ENCODE assay signal across 9 cellular contexts in genomic region chr14:67942311-67942710, GRCh38.
DNase-seq lines count a peak whose midpoint lies in the region; ATAC-seq and TF ChIP-seq lines count a peak whose summit lies in the region.
"Had no signal": no experiment of that assay in that cellular context is flagged by ENCODE, and none has a peak within 500 bp of the region (broad histone marks: within the 10 kb centered on the region; RNA-seq: fewer than 3 reads in every experiment).

No MANE protein-coding gene starts in this region.

- H2AK5ac ChIP-seq in mesendoderm (ENCODE audit: low read length), result no peak overlapping the region

- H3K9me3 ChIP-seq in neuron (ENCODE audit: low read length) (no peaks in the 10 kb centered on the region), transverse colon (no peaks in the 10 kb centered on the region)

- H3K4me1 Mint-ChIP-seq in natural killer cell, result no peaks in the 10 kb centered on the region
- H3K4me1 Mint-ChIP-seq: activated CD4-positive, alpha-beta memory T cell treated with anti-CD3 and anti-CD28 coated beads, Interleukin-2, amount 10 ng/mL, durations not matched to agents 7 days and 5 days had no signal

- no peak for TF ChIP-seq EP300 in transverse colon (IDR thresholded peaks at IDR 0.05; ENCODE audit: low read depth)

- no peaks in the 10 kb centered on the region for H3K79me1 ChIP-seq in mesendoderm (ENCODE audit: low read length)

- no peak overlapping the region for H3K4me2 ChIP-seq in mesendoderm (ENCODE audit: low read length)

- H3K27me3 ChIP-seq in neuron (ENCODE audit: insufficient read depth, low read length) (no peaks in the 10 kb centered on the region), transverse colon (no peaks in the 10 kb centered on the region), mesendoderm (ENCODE audit: insufficient read depth, low read length, poor library complexity) (no peaks in the 10 kb centered on the region)

- no peak overlapping the region for H3K27ac Mint-ChIP-seq in natural killer cell
- H3K27ac Mint-ChIP-seq: activated CD4-positive, alpha-beta memory T cell treated with anti-CD3 and anti-CD28 coated beads, Interleukin-2, amount 10 ng/mL, durations not matched to agents 7 days and 5 days; activated naive CD8-positive, alpha-beta T cell had no signal

- H3K27ac ChIP-seq in transverse colon (peak overlapping the region; percentile 78 to 85 (median 80)), mesendoderm (ENCODE audit: low read depth, low read length) (no peak overlapping the region)

- no peak overlapping the region for H2BK120ac ChIP-seq in mesendoderm (ENCODE audit: low read depth, low read length)

- H3K9ac ChIP-seq in mesendoderm (ENCODE audit: low read length), result no peak overlapping the region

- no peak overlapping the region for H2BK5ac ChIP-seq in mesendoderm (ENCODE audit: low read length)

- H3K36me3 ChIP-seq in neuron (ENCODE audit: insufficient read depth, low read length) (no peaks in the 10 kb centered on the region), transverse colon (no peaks in the 10 kb centered on the region), mesendoderm (ENCODE audit: control insufficient read depth, insufficient read depth, low read length) (no peaks in the 10 kb centered on the region)

- H3K36me3 Mint-ChIP-seq in natural killer cell, result no peaks in the 10 kb centered on the region
- H3K36me3 Mint-ChIP-seq: activated naive CD8-positive, alpha-beta T cell had no signal

- H2BK15ac ChIP-seq in mesendoderm (replicated peaks; ENCODE audit: low read depth), result no peak overlapping the region

- no peaks in the 10 kb centered on the region for H3K9me3 Mint-ChIP-seq in natural killer cell
- H3K9me3 Mint-ChIP-seq: activated CD4-positive, alpha-beta memory T cell treated with anti-CD3 and anti-CD28 coated beads, Interleukin-2, amount 10 ng/mL, durations not matched to agents 7 days and 5 days had no signal

- peak overlapping the region; percentile 4 for H3K4me3 ChIP-seq in neuron (ENCODE audit: low read length)
- H3K4me3 ChIP-seq in transverse colon, result no peak overlapping the region
- no peak overlapping the region for H3K4me3 ChIP-seq in mesendoderm (ENCODE audit: low read length)

- no peak overlapping the region for H3K4me3 Mint-ChIP-seq in natural killer cell
- H3K4me3 Mint-ChIP-seq: activated CD4-positive, alpha-beta memory T cell treated with anti-CD3 and anti-CD28 coated beads, Interleukin-2, amount 10 ng/mL, durations not matched to agents 7 days and 5 days; activated naive CD8-positive, alpha-beta T cell had no signal

- no peak overlapping the region for H4K5ac ChIP-seq in mesendoderm (ENCODE audit: low read length)

- 63 to 77% methylated on average over 3 of the region's 3 CpGs for WGBS in transverse colon (ENCODE audit: low coverage in 1 of 2), 2 donors
- no CpG with 5 or more reads among the region's 3 CpGs for WGBS in mesendoderm (ENCODE audit: extremely low coverage, insufficient coverage, low lambda C conversion rate)

- no peak overlapping the region for H3K4ac ChIP-seq in mesendoderm (ENCODE audit: low read depth, low read length)

- H3K18ac ChIP-seq in mesendoderm (ENCODE audit: low read length), result no peak overlapping the region

- H2AFZ ChIP-seq in neuron (ENCODE audit: low read depth, low read length), result peak overlapping the region; percentile 1

- no peak for ATAC-seq in natural killer cell

- H4K8ac ChIP-seq in mesendoderm (ENCODE audit: low read depth, low read length), result no peak overlapping the region

- in situ Hi-C loops in SK-MEL-5 (cut with HindIII; ENCODE audit: low pct_unique_long_range_greater_than_20kb, low sequenced_read_pairs) (no loop called here), transverse colon (cut with MboI; ENCODE audit: low pct_ligation_motif_present in 1 of 4, low pct_unique_long_range_greater_than_20kb in 1 of 4, low sequenced_read_pairs in 3 of 4) (loop anchor here in 3 of 4 donors (10.0 to 25.0 kb wide), 3 partner anchors 295 to 595 kb away; no protein-coding TSS in a partner anchor)

- no peak for TF ChIP-seq CTCF in transverse colon (IDR thresholded peaks at IDR 0.05)
- no peak for TF ChIP-seq CTCF in natural killer cell (IDR thresholded peaks at IDR 0.05)

- peaks cover 44% of the 10 kb centered on the region for H3K4me1 ChIP-seq in neuron (ENCODE audit: insufficient read depth, low read length)
- H3K4me1 ChIP-seq in transverse colon, result peaks cover 25 to 55% (median 33%) of the 10 kb centered on the region in 4 donors
- peaks cover 5% of the 10 kb centered on the region for H3K4me1 ChIP-seq in mesendoderm (ENCODE audit: control insufficient read depth, low read depth, low read length)

- DNase-seq in SK-MEL-5 (ENCODE audit: low read depth, low spot score), result peak; percentile 13
- DNase-seq in fibroblast of gingiva (ENCODE audit: low read depth), result peak; percentile 60
- no peak for DNase-seq in transverse colon
- DNase-seq in germinal center (ENCODE audit: low spot score), result no peak
- DNase-seq in natural killer cell, result no peak
- DNase-seq in mesendoderm, result no peak
- DNase-seq: activated CD4-positive, alpha-beta memory T cell treated with anti-CD3 and anti-CD28 coated beads, Interleukin-2, amount 10 ng/mL, durations not matched to agents 7 days and 5 days had no signal

- H3K56ac ChIP-seq in mesendoderm (ENCODE audit: low read length), result no peak overlapping the region

- H3K27me3 Mint-ChIP-seq in natural killer cell (ENCODE audit: low read depth in 2 of 2), result no peaks in the 10 kb centered on the region
- H3K27me3 Mint-ChIP-seq: activated naive CD8-positive, alpha-beta T cell had no signal

- H3K79me2 ChIP-seq in mesendoderm (ENCODE audit: control insufficient read depth, insufficient read depth, low read length), result no peaks in the 10 kb centered on the region

- intact Hi-C loops in transverse colon (cut with DNase I; ENCODE audit: low total_unique reads), result loop anchor here (1.0 to 10.0 kb wide), 2 partner anchors 302 to 853 kb away; no protein-coding TSS in a partner anchor
- intact Hi-C loops in natural killer cell (cut with micrococcal nuclease), result loop anchor here (10.0 kb wide), 1 partner anchor 312 kb away; no protein-coding TSS in a partner anchor

- H3K23ac ChIP-seq in mesendoderm (ENCODE audit: low read length), result no peak overlapping the region

- TF ChIP-seq POLR2A in transverse colon (IDR thresholded peaks at IDR 0.05), result no peak

Comparison
In these comparisons a context has a peak if more than half of its experiments do, and no peak if none do; other contexts are left out.
1. DNase-seq: peak in SK-MEL-5 (single experiment) and fibroblast of gingiva (single experiment); none in transverse colon (single experiment), germinal center (single experiment), natural killer cell (single experiment) and mesendoderm (single experiment).